In genomic region chr19:30391052-30391451, GRCh38 we compare ENCODE assay signal across 32 cellular contexts. TPM values are rescaled to one million over a fixed set of nuclear protein-coding genes. Genes with fewer than 3 reads are reported as not detected.
"Had no signal": no experiment of that assay in that cellular context is flagged by ENCODE, and none has a peak within 500 bp of the region (broad histone marks: within the 10 kb centered on the region; RNA-seq: fewer than 3 reads in every experiment).

No MANE protein-coding gene starts in this region.

- H3K4me3 Mint-ChIP-seq: activated B cell treated with CpG ODN at 0.5 μM for 24 hours; activated CD4-positive, alpha-beta memory T cell treated with anti-CD3 and anti-CD28 coated beads for 36 hours; activated CD4-positive, alpha-beta T cell treated with anti-CD3 and anti-CD28 coated beads, Interleukin-2, amount 10 ng/mL, durations not matched to agents 24 days and 14 days; activated naive CD8-positive, alpha-beta T cell treated with anti-CD3 and anti-CD28 coated beads, Interleukin-2, amount 50 U/mL, for 24 hours; activated T-cell treated with anti-CD3 and anti-CD28 coated beads, Interleukin-2, amount 50 U/mL, for 4 hours; brain; T-helper 2 cell treated with Interferon-gamma antibody and Interleukin-4, amounts not matched to agents 5 μg/mL and 100 μg/mL, for 36 hours had no signal

- H3K4me2 ChIP-seq: KMS-11 had no signal

- H3K36me3 ChIP-seq: MG63, SJSA1 had no signal

- H3K27ac Mint-ChIP-seq: activated B cell treated with CpG ODN at 0.5 μM for 24 hours; activated CD4-positive, alpha-beta memory T cell treated with anti-CD3 and anti-CD28 coated beads for 36 hours; activated CD4-positive, alpha-beta T cell treated with anti-CD3 and anti-CD28 coated beads, Interleukin-2, amount 10 ng/mL, durations not matched to agents 24 days and 14 days; activated naive CD4-positive, alpha-beta T cell treated with anti-CD3 and anti-CD28 coated beads, Interleukin-2, amount 50 U/mL, for 72 hours; activated naive CD8-positive, alpha-beta T cell treated with anti-CD3 and anti-CD28 coated beads, Interleukin-2, amount 50 U/mL, for 24 hours; T-helper 2 cell treated with Interferon-gamma antibody and Interleukin-4, amounts not matched to agents 5 μg/mL and 100 μg/mL, for 36 hours had no signal

- H3K27me3 ChIP-seq: MG63, SJSA1 had no signal

- H3K27me3 Mint-ChIP-seq: activated B cell treated with CpG ODN at 0.5 μM for 24 hours had no signal

- H3K9me3 ChIP-seq: MG63, SJSA1 had no signal

- H3K27ac ChIP-seq: KMS-11 had no signal

- DNase-seq: activated B cell treated with CpG ODN at 0.5 μM for 24 hours; activated CD4-positive, alpha-beta memory T cell treated with anti-CD3 and anti-CD28 coated beads for 36 hours; activated CD4-positive, alpha-beta T cell treated with anti-CD3 and anti-CD28 coated beads for 1 hour; activated CD4-positive, alpha-beta T cell treated with anti-CD3 and anti-CD28 coated beads, Interleukin-2, amount 10 ng/mL, durations not matched to agents 24 days and 14 days; activated CD8-positive, alpha-beta memory T cell treated with anti-CD3 and anti-CD28 coated beads for 24 hours; activated effector memory CD4-positive, alpha-beta T cell treated with anti-CD3 and anti-CD28 coated beads, Interleukin-2, amount 50 U/mL, for 16 hours; activated naive CD4-positive, alpha-beta T cell treated with Interleukin-2 at 50 U/mL for 16 hours; activated naive CD8-positive, alpha-beta T cell treated with anti-CD3 and anti-CD28 coated beads, Interleukin-2, amount 50 U/mL, for 24 hours; activated T-cell treated with anti-CD3 and anti-CD28 coated beads, Interleukin-2, amount 50 U/mL, for 4 hours; amniotic stem cell; MG63; MV-4-11; NCI-H1092 treated with DMSO at 0.1 percent for 48 hours; NCI-H1417 treated with DMSO at 0.1 percent for 48 hours; NCI-H1694; NCI-H2029; NCI-H345; NCI-H510A; NCI-H69; NK-92 treated with Interleukin-12 subunit alpha and Interleukin-12 subunit beta, amount 100 ng/mL, for 24 hours; OCI-M1; Right ventricle myocardium superior; RPMI8226; SW 1271 had no signal

- H3K4me1 Mint-ChIP-seq: activated B cell treated with CpG ODN at 0.5 μM for 24 hours; activated CD4-positive, alpha-beta T cell treated with anti-CD3 and anti-CD28 coated beads, Interleukin-2, amount 10 ng/mL, durations not matched to agents 24 days and 14 days; activated naive CD8-positive, alpha-beta T cell treated with anti-CD3 and anti-CD28 coated beads, Interleukin-2, amount 50 U/mL, for 24 hours had no signal

- H3K9ac ChIP-seq: KMS-11 had no signal

- H3K4me3 ChIP-seq: MG63, SJSA1 had no signal

- ATAC-seq: activated naive CD4-positive, alpha-beta T cell treated with anti-CD3 and anti-CD28 coated beads, Interleukin-2, amount 50 U/mL, for 72 hours; activated naive CD8-positive, alpha-beta T cell treated with anti-CD3 and anti-CD28 coated beads, Interleukin-2, amount 50 U/mL, for 24 hours; activated T-cell treated with anti-CD3 and anti-CD28 coated beads, Interleukin-2, amount 50 U/mL, for 4 hours; Panc1; SK-N-SH treated with all-trans-retinoic acid at 6 μM for 48 hours had no signal

- H3K36me3 Mint-ChIP-seq: activated CD4-positive, alpha-beta memory T cell treated with anti-CD3 and anti-CD28 coated beads for 36 hours; activated naive CD4-positive, alpha-beta T cell treated with anti-CD3 and anti-CD28 coated beads, Interleukin-2, amount 50 U/mL, for 72 hours; brain had no signal

- H3K9me3 Mint-ChIP-seq: activated B cell treated with CpG ODN at 0.5 μM for 24 hours; activated CD4-positive, alpha-beta memory T cell treated with anti-CD3 and anti-CD28 coated beads for 36 hours; activated CD4-positive, alpha-beta T cell treated with anti-CD3 and anti-CD28 coated beads, Interleukin-2, amount 10 ng/mL, durations not matched to agents 24 days and 14 days; activated naive CD8-positive, alpha-beta T cell treated with anti-CD3 and anti-CD28 coated beads, Interleukin-2, amount 50 U/mL, for 24 hours; activated T-cell treated with anti-CD3 and anti-CD28 coated beads, Interleukin-2, amount 50 U/mL, for 4 hours; brain; T-helper 2 cell treated with Interferon-gamma antibody and Interleukin-4, amounts not matched to agents 5 μg/mL and 100 μg/mL, for 36 hours had no signal

RNA-seq across cellular contexts. Expression of gene ZNF536, which starts 18.9 kb away (rescaled TPM):
- total RNA-seq: activated B cell treated with CpG ODN at 0.5 μM for 24 hours; activated CD4-positive, alpha-beta memory T cell treated with anti-CD3 and anti-CD28 coated beads for 36 hours; activated CD4-positive, alpha-beta T cell treated with anti-CD3 and anti-CD28 coated beads, Interleukin-2, amount 10 ng/mL, durations not matched to agents 24 days and 14 days; activated naive CD4-positive, alpha-beta T cell treated with anti-CD3 and anti-CD28 coated beads, Interleukin-2, amount 50 U/mL, for 72 hours; activated T-cell treated with anti-CD3 and anti-CD28 coated beads, Interleukin-2, amount 50 U/mL, for 4 hours; T-helper 1 cell treated with Interleukin-12 subunit alpha and Interleukin-12 subunit beta and Interleukin-4 antibody, amounts not matched to agents 30 ng/mL and 1 ng/mL, for 36 hours had no signal
